13 cellular contexts compared by ENCODE assay signal in the genomic region with DNA sequence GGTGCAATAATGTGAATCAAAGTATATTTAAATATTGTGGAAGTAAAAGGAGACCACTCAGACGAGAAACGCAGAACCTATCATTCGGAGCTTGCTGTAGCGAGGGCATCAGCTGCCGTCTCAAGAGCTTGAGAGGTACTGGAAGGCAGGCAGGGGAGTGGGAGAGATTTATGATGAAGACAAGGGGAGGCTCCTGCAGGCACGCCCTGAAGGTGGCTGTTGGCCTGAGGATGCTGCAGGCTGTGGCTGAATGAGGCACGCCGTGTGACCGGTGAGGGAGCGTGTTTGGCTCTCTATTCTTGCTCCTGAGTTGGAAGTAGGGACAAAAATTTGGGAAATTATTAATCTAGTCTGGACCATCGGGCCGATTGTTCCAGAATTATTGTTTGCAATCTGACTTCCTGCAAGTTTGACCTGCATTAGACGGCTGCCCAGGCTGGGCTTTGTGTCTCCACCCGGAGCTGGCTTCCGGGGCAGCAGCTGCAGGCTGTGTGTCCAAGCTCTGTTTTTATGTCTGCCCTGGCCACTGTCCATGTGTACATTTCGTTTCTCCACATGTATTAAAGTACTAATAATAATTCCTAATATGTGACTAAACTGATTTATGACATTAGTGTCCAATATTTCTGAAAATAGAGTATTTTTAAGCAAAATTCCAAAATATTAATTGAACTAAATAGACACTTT.
A peak's percentile ranks its signal among the peaks of the same experiment; 100 is the strongest.
DNase-seq lines count a peak whose midpoint lies in the region; FAIRE-seq and TF ChIP-seq lines count a peak whose summit lies in the region.
"Had no signal": no experiment of that assay in that cellular context is flagged by ENCODE, and none has a peak within 500 bp of the region (broad histone marks: within the 10 kb centered on the region; RNA-seq: fewer than 3 reads in every experiment).

No MANE protein-coding gene starts in this region.

- no peak overlapping the region for H3K4me3 Mint-ChIP-seq in nephron progenitor cell
- no peak overlapping the region for H3K4me3 Mint-ChIP-seq in immature natural killer cell
- H3K4me3 Mint-ChIP-seq in type B pancreatic cell: no peak overlapping the region
- H3K4me3 Mint-ChIP-seq: dendritic cell treated with granulocyte-macrophage colony-stimulating factor and Interleukin-4, amounts not matched to agents 40 ng/mL and 50 ng/mL, for 4 days had no signal

- DNase-seq in NCI-H146 (lab: John Stamatoyannopoulos, UW): peak; percentile 12
- DNase-seq in NCI-H146 treated with DMSO at 0.1 percent for 48 hours (lab: John Stamatoyannopoulos, UW; ENCODE audit: unreplicated experiment): no peak
- peak; percentile 65 for DNase-seq in fibroblast of the aortic adventitia (ENCODE audit: low read depth)
- peak; percentile 26 for DNase-seq in nephron progenitor cell
- DNase-seq in urothelium cell line (ENCODE audit: low spot score): peak; percentile 5
- DNase-seq in immature natural killer cell: no peak
- DNase-seq in activated CD8-positive, alpha-beta memory T cell treated with anti-CD3 and anti-CD28 coated beads for 24 hours: no peak
- no peak for DNase-seq in type B pancreatic cell (ENCODE audit: extremely low spot score, unreplicated experiment)
- DNase-seq: activated CD4-positive, alpha-beta T cell treated with anti-CD3 and anti-CD28 coated beads, Interleukin-2, amount 50 U/mL, for 4 hours had no signal

- no peak overlapping the region for H3K27ac Mint-ChIP-seq in nephron progenitor cell
- no peak overlapping the region for H3K27ac Mint-ChIP-seq in immature natural killer cell
- no peak overlapping the region for H3K27ac Mint-ChIP-seq in type B pancreatic cell
- H3K27ac Mint-ChIP-seq: dendritic cell treated with granulocyte-macrophage colony-stimulating factor and Interleukin-4, amounts not matched to agents 40 ng/mL and 50 ng/mL, for 4 days had no signal

- H3K36me3 Mint-ChIP-seq in nephron progenitor cell (ENCODE audit: low read depth) (no peaks in the 10 kb centered on the region), immature natural killer cell (no peaks in the 10 kb centered on the region), type B pancreatic cell (no peaks in the 10 kb centered on the region)

- peaks cover 13% of the 10 kb centered on the region for H3K4me1 Mint-ChIP-seq in nephron progenitor cell
- H3K4me1 Mint-ChIP-seq in immature natural killer cell: no peaks in the 10 kb centered on the region
- peaks cover 4% of the 10 kb centered on the region for H3K4me1 Mint-ChIP-seq in type B pancreatic cell (ENCODE audit: unreplicated experiment)

- FAIRE-seq in urothelium cell line (lab: Jason Lieb, UNC): no peak
- FAIRE-seq: A204.1, GM12891 had no signal

- no peak for TF ChIP-seq CTCF in fibroblast of the aortic adventitia (IDR thresholded peaks at IDR 0.05; ENCODE audit: insufficient read depth, low read length)
- TF ChIP-seq CTCF in nephron progenitor cell (IDR thresholded peaks at IDR 0.05): no peak
- TF ChIP-seq CTCF in type B pancreatic cell (conservative IDR thresholded peaks at IDR 0.05): no peak

- H3K9me3 Mint-ChIP-seq in nephron progenitor cell (no peaks in the 10 kb centered on the region), immature natural killer cell (no peaks in the 10 kb centered on the region), type B pancreatic cell (no peaks in the 10 kb centered on the region)

- H3K27me3 Mint-ChIP-seq in nephron progenitor cell (ENCODE audit: low read depth, poor library complexity) (peaks cover 11% of the 10 kb centered on the region), immature natural killer cell (ENCODE audit: low read depth in 3 of 3) (peaks cover 0 to 8% (median 4%) of the 10 kb centered on the region in 3 donors), type B pancreatic cell (peaks cover 5% of the 10 kb centered on the region)

- peak overlapping the region; percentile 5 for H3K4me3 ChIP-seq in fibroblast of the aortic adventitia (ENCODE audit: low read depth, low read length)
- H3K4me3 ChIP-seq: HAP-1 had no signal

Comparison
In these comparisons a context has a peak if more than half of its experiments do, and no peak if none do; other contexts are left out.
1. DNase-seq: peak in NCI-H146 (single experiment), fibroblast of the aortic adventitia (single experiment), nephron progenitor cell (single experiment) and urothelium cell line (single experiment); none in NCI-H146 treated with DMSO at 0.1 percent for 48 hours (single experiment), immature natural killer cell (0 of 3), activated CD8-positive, alpha-beta memory T cell treated with anti-CD3 and anti-CD28 coated beads for 24 hours (single experiment) and type B pancreatic cell (single experiment).